In the genomic region with DNA sequence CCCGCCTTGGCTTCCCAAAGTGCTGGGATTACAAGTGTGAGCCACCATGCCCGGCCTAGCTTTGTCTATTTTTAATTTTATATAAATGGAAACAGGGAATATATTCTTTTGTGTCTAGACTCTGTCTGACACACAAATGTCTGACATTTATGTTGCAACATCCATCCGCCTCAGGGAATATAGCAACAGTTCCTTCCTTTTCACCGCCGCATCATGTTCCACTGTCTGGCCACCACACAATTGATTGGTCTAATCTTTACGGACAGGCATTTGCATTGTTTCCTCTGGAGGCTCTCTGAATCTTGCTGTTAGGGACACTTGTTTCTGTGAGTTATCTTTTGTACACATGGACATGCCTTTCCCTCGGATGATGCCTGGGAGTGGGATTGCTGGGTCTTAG, we compare ENCODE assay signal across 24 cellular contexts.
"Had no signal": no experiment of that assay in that cellular context is flagged by ENCODE, and none has a peak within 500 bp of the region (broad histone marks: within the 10 kb centered on the region; RNA-seq: fewer than 3 reads in every experiment).

No MANE protein-coding gene starts in this region.

- H3K27me3 Mint-ChIP-seq: activated B cell treated with CpG ODN at 0.5 μM for 24 hours; activated CD4-positive, alpha-beta memory T cell treated with anti-CD3 and anti-CD28 coated beads for 36 hours; activated CD8-positive, alpha-beta memory T cell treated with anti-CD3 and anti-CD28 coated beads, Interleukin-2, amount 10 ng/mL, durations not matched to agents 7 days and 5 days had no signal

- H3K79me2 ChIP-seq: parathyroid adenoma had no signal

- H3K36me3 Mint-ChIP-seq: activated CD4-positive, alpha-beta memory T cell treated with anti-CD3 and anti-CD28 coated beads for 36 hours; activated CD8-positive, alpha-beta memory T cell treated with anti-CD3 and anti-CD28 coated beads, Interleukin-2, amount 10 ng/mL, durations not matched to agents 7 days and 5 days; activated naive CD4-positive, alpha-beta T cell treated with anti-CD3 and anti-CD28 coated beads, Interleukin-2, amount 50 U/mL, for 72 hours; natural killer cell had no signal

- H3K4me3 Mint-ChIP-seq: activated B cell treated with CpG ODN at 0.5 μM for 24 hours; activated CD4-positive, alpha-beta memory T cell treated with anti-CD3 and anti-CD28 coated beads for 36 hours; activated CD8-positive, alpha-beta memory T cell treated with anti-CD3 and anti-CD28 coated beads, Interleukin-2, amount 10 ng/mL, durations not matched to agents 7 days and 5 days; natural killer cell had no signal

- H3K27ac Mint-ChIP-seq: activated B cell treated with CpG ODN at 0.5 μM for 24 hours; activated CD4-positive, alpha-beta memory T cell treated with anti-CD3 and anti-CD28 coated beads for 36 hours; activated CD8-positive, alpha-beta memory T cell treated with anti-CD3 and anti-CD28 coated beads, Interleukin-2, amount 10 ng/mL, durations not matched to agents 7 days and 5 days; natural killer cell had no signal

- H3K36me3 ChIP-seq: brain microvascular endothelial cell, esophagus squamous epithelium, gastroesophageal sphincter, left ventricle myocardium inferior had no signal

- H3K9me3 ChIP-seq: esophagus squamous epithelium, gastroesophageal sphincter, left ventricle myocardium inferior had no signal

- H3K9ac ChIP-seq: parathyroid adenoma had no signal

- H3K27me3 ChIP-seq: brain microvascular endothelial cell, esophagus squamous epithelium, gastroesophageal sphincter had no signal

- H3K4me3 ChIP-seq: esophagus squamous epithelium, gastroesophageal sphincter, left ventricle myocardium inferior had no signal

- H3K27ac ChIP-seq: brain microvascular endothelial cell, esophagus squamous epithelium, gastroesophageal sphincter, left ventricle myocardium inferior, parathyroid adenoma had no signal

- FAIRE-seq: colon, endothelial cell of umbilical vein had no signal

- H3K4me1 Mint-ChIP-seq: activated CD8-positive, alpha-beta memory T cell treated with anti-CD3 and anti-CD28 coated beads, Interleukin-2, amount 10 ng/mL, durations not matched to agents 7 days and 5 days; natural killer cell had no signal

- ATAC-seq: activated CD8-positive, alpha-beta memory T cell treated with anti-CD3 and anti-CD28 coated beads, Interleukin-2, amount 10 ng/mL, durations not matched to agents 7 days and 5 days; activated naive CD4-positive, alpha-beta T cell treated with anti-CD3 and anti-CD28 coated beads, Interleukin-2, amount 50 U/mL, for 72 hours; gastroesophageal sphincter; natural killer cell; right cardiac atrium; stimulated activated naive CD8-positive, alpha-beta T cell treated with anti-CD3 and anti-CD28 coated beads, Interleukin-15, Interleukin-2, amounts not matched to agents 100 U/mL and 50 U/mL, for 24 hours had no signal

- H3K4me1 ChIP-seq: esophagus squamous epithelium, gastroesophageal sphincter, left ventricle myocardium inferior, parathyroid adenoma had no signal

- H3K9me3 Mint-ChIP-seq: activated CD4-positive, alpha-beta memory T cell treated with anti-CD3 and anti-CD28 coated beads for 36 hours; activated naive CD4-positive, alpha-beta T cell treated with anti-CD3 and anti-CD28 coated beads, Interleukin-2, amount 50 U/mL, for 72 hours; natural killer cell had no signal

- DNase-seq: activated B cell treated with CpG ODN at 0.5 μM for 24 hours; activated CD4-positive, alpha-beta memory T cell treated with anti-CD3 and anti-CD28 coated beads for 36 hours; activated CD4-positive, alpha-beta T cell treated with anti-CD3 and anti-CD28 coated beads for 4 hours; activated CD8-positive, alpha-beta memory T cell treated with anti-CD3 and anti-CD28 coated beads, Interleukin-2, amount 10 ng/mL, durations not matched to agents 7 days and 5 days; activated gamma-delta T cell treated with Interleukin-2 at 50 U/mL for 16 hours; aorta; brain microvascular endothelial cell; central memory CD4-positive, alpha-beta T cell; effector memory CD4-positive, alpha-beta T cell; esophagus squamous epithelium; hypothalamus; left ventricle myocardium inferior; midbrain; natural killer cell; right cardiac atrium; stimulated activated CD4-positive, alpha-beta T cell treated with anti-CD3 and anti-CD28 coated beads, Interleukin-12 subunit alpha, Interleukin-12 subunit beta, amount 100 ng/mL, for 4 hours; stimulated activated CD4-positive, alpha-beta T cell treated with anti-CD3 and anti-CD28 coated beads, Interleukin-4, amount 100 ng/mL, for 4 hours; stimulated activated naive CD8-positive, alpha-beta T cell treated with anti-CD3 and anti-CD28 coated beads, Interleukin-15, Interleukin-2, amounts not matched to agents 100 U/mL and 50 U/mL, for 24 hours; T-helper 9 cell had no signal

- H2AFZ ChIP-seq: parathyroid adenoma had no signal
